1 cellular context compared by ENCODE assay signal in the genomic region with DNA sequence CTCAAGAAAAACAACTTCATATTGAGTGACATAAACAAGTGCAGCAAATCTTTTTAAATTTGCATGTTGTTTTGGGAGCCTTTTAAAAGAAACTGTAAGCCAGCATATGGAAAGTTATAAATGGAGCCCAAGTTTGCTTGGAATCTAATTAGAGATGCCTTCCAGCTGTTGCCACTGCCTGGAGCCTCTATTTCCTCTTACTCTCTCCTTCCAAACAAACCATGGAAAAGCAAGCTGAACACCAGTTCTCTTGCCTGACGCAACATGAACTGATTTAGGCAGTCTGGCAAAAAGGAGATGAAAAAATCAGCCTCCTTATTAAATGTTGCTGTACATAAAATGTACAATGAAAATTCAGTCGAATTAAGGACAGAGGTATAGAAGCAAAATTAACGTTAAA.
TF ChIP-seq lines count a peak whose summit lies in the region.

No MANE protein-coding gene starts in this region.

TF ChIP-seq in GM23338, 12 proteins besides CTCF, POLR2A, EP300 and RAD21 (continued from another document):
- TF ChIP-seq ETS1 (IDR thresholded peaks at IDR 0.05) = no peak
- TF ChIP-seq NANOG (IDR thresholded peaks at IDR 0.05; ENCODE audit: borderline replicate concordance) = no peak
- no peak for TF ChIP-seq EZH2phosphoT487 (IDR thresholded peaks at IDR 0.05; ENCODE audit: unreplicated experiment)
